ENCODE assay signal across 8 cellular contexts in genomic region chr1:10475510-10475909, GRCh38. TPM values are rescaled to one million over a fixed set of nuclear protein-coding genes. Genes with fewer than 3 reads are reported as not detected.
A peak's percentile ranks its signal among the peaks of the same experiment; 100 is the strongest.
DNase-seq lines count a peak whose midpoint lies in the region; ATAC-seq and TF ChIP-seq lines count a peak whose summit lies in the region.

No MANE protein-coding gene starts in this region.

- H3K4me1 Mint-ChIP-seq in nephron: peaks cover 29% of the 10 kb centered on the region

- H3K4me1 ChIP-seq in BLaER1 (peaks cover 40% of the 10 kb centered on the region), MM.1S (ENCODE audit: low read length) (peaks cover 14% of the 10 kb centered on the region; the same call in 1 of the 2 replicates), ectodermal cell (ENCODE audit: control insufficient read depth, insufficient read depth, low read length) (peaks cover 9% of the 10 kb centered on the region)

- H2AFZ ChIP-seq in MM.1S (ENCODE audit: low read length): peak overlapping the region; percentile 88

- H3K4me2 ChIP-seq in BLaER1 (peak overlapping the region; percentile 97), MM.1S (ENCODE audit: low read depth, low read length) (peak overlapping the region; percentile 98)

- H4K20me1 ChIP-seq in BLaER1 (peaks cover 40% of the 10 kb centered on the region), MM.1S (ENCODE audit: insufficient read depth, low read length) (no peaks in the 10 kb centered on the region)

- H3F3A ChIP-seq in MM.1S (ENCODE audit: insufficient read depth, low read length): peaks cover 19% of the 10 kb centered on the region

- TF ChIP-seq CTCF in MM.1S (IDR thresholded peaks at IDR 0.05; ENCODE audit: low read length) (no peak), nephron (IDR thresholded peaks at IDR 0.05; ENCODE audit: unreplicated experiment in 3 of 3) (no peak), GM10266 (IDR thresholded peaks at IDR 0.05; ENCODE audit: control insufficient read depth, insufficient read depth, low read depth, missing control alignments) (no peak)

- H3K79me2 ChIP-seq in MM.1S (ENCODE audit: low read length): peaks cover 60% of the 10 kb centered on the region

- peak overlapping the region; percentile 74 for H3K27ac ChIP-seq in BLaER1
- H3K27ac ChIP-seq in MM.1S (ENCODE audit: low read length): no peak overlapping the region
- H3K27ac ChIP-seq in ectodermal cell (ENCODE audit: insufficient read depth, low read depth, low read length, poor library complexity, severe bottlenecking): no peak overlapping the region

- no peaks in the 10 kb centered on the region for H3K36me3 Mint-ChIP-seq in nephron (ENCODE audit: low read depth)

- no peak for ATAC-seq in GM19455 (IDR thresholded peaks at IDR 0.05; ENCODE audit: unreplicated experiment)
- ATAC-seq in HG03196 (IDR thresholded peaks at IDR 0.05; ENCODE audit: unreplicated experiment): no peak

- H3K27me3 Mint-ChIP-seq in nephron (ENCODE audit: low read depth): no peaks in the 10 kb centered on the region

- H3K36me3 ChIP-seq in BLaER1 (peaks cover 19% of the 10 kb centered on the region; the same call in 1 of the 2 replicates), MM.1S (replicated peaks; ENCODE audit: insufficient read depth, low read length) (no peaks in the 10 kb centered on the region), ectodermal cell (ENCODE audit: control insufficient read depth, insufficient read depth, low read length) (no peaks in the 10 kb centered on the region)

- H3K9me3 ChIP-seq in BLaER1: no peaks in the 10 kb centered on the region
- no peaks in the 10 kb centered on the region for H3K9me3 ChIP-seq in MM.1S (replicated peaks; ENCODE audit: insufficient read depth, low read length)
- no peaks in the 10 kb centered on the region for H3K9me3 ChIP-seq in ectodermal cell (ENCODE audit: control insufficient read depth, low read length)

- no peaks in the 10 kb centered on the region for H3K9me3 Mint-ChIP-seq in nephron

- peak overlapping the region; percentile 94 to 99 (median 98) for H3K4me3 Mint-ChIP-seq in nephron

- H3K9me2 ChIP-seq in MM.1S (replicated peaks; ENCODE audit: insufficient read depth, low read length): no peaks in the 10 kb centered on the region

- WGBS in ectodermal cell, 2 experiments: 3 to 5% methylated on average over 13 of the region's 13 CpGs

- H3K4me3 ChIP-seq in BLaER1 (peak overlapping the region; percentile 88), MM.1S (ENCODE audit: low read length) (peak overlapping the region; percentile 100), ectodermal cell (ENCODE audit: insufficient read depth, low read depth, low read length) (peak overlapping the region; percentile 93)

- DNase-seq in MM.1S (no peak), GM10266 (ENCODE audit: extremely low spot score) (no peak), DMS79 treated with DMSO at 0.1 percent for 48 hours (lab: John Stamatoyannopoulos, UW) (no peak)

- H3K9ac ChIP-seq in BLaER1: peak overlapping the region; percentile 90
- H3K9ac ChIP-seq in MM.1S (ENCODE audit: low read length): peak overlapping the region; percentile 65

- no peaks in the 10 kb centered on the region for H3K27me3 ChIP-seq in BLaER1
- no peaks in the 10 kb centered on the region for H3K27me3 ChIP-seq in MM.1S (replicated peaks; ENCODE audit: insufficient read depth, low read length)
- no peaks in the 10 kb centered on the region for H3K27me3 ChIP-seq in ectodermal cell (ENCODE audit: control insufficient read depth, insufficient read depth, low read length, poor library complexity, severe bottlenecking)

- peak overlapping the region; percentile 90 to 97 (median 95) for H3K27ac Mint-ChIP-seq in nephron

RNA-seq across cellular contexts. Expression of gene PEX14, which starts 0.8 kb away (rescaled TPM):
- polyA plus RNA-seq in ectodermal cell (2013, experiment 1 of 4): 27.5 TPM
- polyA plus RNA-seq in ectodermal cell (2013, experiment 2 of 4): 30.5 TPM
- polyA plus RNA-seq in ectodermal cell (2013, experiment 3 of 4): 24.9 TPM
- polyA plus RNA-seq in ectodermal cell (2013, experiment 4 of 4): 25.0 TPM

RNA-seq across cellular contexts. Expression of gene DFFA, which starts 3.2 kb away (rescaled TPM):
- polyA plus RNA-seq in ectodermal cell (2013, experiment 1 of 4): 52.9 TPM
- polyA plus RNA-seq in ectodermal cell (2013, experiment 2 of 4): 59.8 TPM
- 38.6 TPM for polyA plus RNA-seq in ectodermal cell (2013, experiment 3 of 4)
- polyA plus RNA-seq in ectodermal cell (2013, experiment 4 of 4): 40.4 TPM

RNA-seq across cellular contexts. Expression of gene CORT, which starts 25.7 kb away (rescaled TPM):
- 0.78 TPM for polyA plus RNA-seq in ectodermal cell (2013, experiment 1 of 4)
- polyA plus RNA-seq in ectodermal cell (2013, experiment 2 of 4): 1.1 TPM
- 0.37 TPM for polyA plus RNA-seq in ectodermal cell (2013, experiment 3 of 4)
- polyA plus RNA-seq in ectodermal cell (2013, experiment 4 of 4): 0.77 TPM

RNA-seq across cellular contexts. Expression of gene CENPS, which starts 45.3 kb away (rescaled TPM):
- polyA plus RNA-seq in ectodermal cell (2013, experiment 1 of 4): 39.5 TPM
- 38.9 TPM for polyA plus RNA-seq in ectodermal cell (2013, experiment 2 of 4)
- 29.3 TPM for polyA plus RNA-seq in ectodermal cell (2013, experiment 3 of 4)
- 33.9 TPM for polyA plus RNA-seq in ectodermal cell (2013, experiment 4 of 4)
